In the genomic region with DNA sequence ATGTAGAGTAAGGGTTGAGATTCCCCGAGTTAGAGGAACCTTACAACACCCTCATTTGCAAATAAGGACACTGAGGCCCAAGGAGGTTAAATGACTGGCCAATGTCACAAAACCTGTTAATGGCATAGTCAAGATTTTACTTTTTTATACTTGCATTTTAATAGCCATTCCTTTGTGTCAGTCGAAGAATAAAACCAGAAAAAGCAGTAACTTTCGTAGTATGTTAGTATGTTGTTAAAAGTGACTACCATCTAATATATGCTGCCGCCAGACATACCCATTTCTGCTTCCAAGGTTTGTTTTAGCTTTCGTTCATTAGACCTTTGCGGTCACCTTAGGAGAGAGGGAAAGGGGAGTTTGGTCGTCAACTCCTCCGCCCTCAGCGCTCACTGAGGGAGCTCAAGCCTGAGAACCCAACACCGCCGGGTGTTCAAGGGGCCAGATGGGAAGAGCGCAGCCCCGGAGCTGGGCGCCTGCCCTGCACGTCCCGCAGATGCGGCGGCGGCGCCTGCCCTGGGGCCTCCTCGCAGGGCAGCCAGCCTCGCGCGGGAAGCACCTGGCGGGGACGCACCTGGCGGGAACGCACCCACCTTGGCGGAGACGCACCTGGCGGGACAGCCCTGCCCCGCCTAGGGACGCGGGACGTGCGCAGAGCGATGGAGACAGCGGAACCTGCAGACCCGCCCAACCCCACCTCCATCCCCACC, we compare ENCODE assay signal across 8 cellular contexts. TPM values are rescaled to one million over a fixed set of nuclear protein-coding genes. Genes with fewer than 3 reads are reported as not detected.
A peak's percentile ranks its signal among the peaks of the same experiment; 100 is the strongest.
DNase-seq lines count a peak whose midpoint lies in the region; ATAC-seq and TF ChIP-seq lines count a peak whose summit lies in the region.

No MANE protein-coding gene starts in this region.

- TF ChIP-seq CTCF in heart right ventricle (IDR thresholded peaks at IDR 0.05) (no peak), prostate gland (IDR thresholded peaks at IDR 0.05) (no peak)

- peak; percentile 15 to 16 for ATAC-seq in activated T-cell treated with anti-CD3 and anti-CD28 coated beads, Interleukin-2, amount 50 U/mL, for 4 hours
- ATAC-seq in activated T-helper 17 cell treated with anti-CD3 and anti-CD28 coated beads, Interleukin-2, amount 50 U/mL, for 72 hours (replicated peaks): peak; percentile 5
- ATAC-seq in heart right ventricle: peak in 7 of 8 donors; percentile 0 to 42 (median 3)

- H3K4me3 ChIP-seq in MG63 (peak overlapping the region; percentile 66), heart right ventricle (peak overlapping the region; percentile 59 to 93 (median 89)), prostate gland (peak overlapping the region; percentile 74 to 81)

- H3K36me3 Mint-ChIP-seq in activated T-cell treated with anti-CD3 and anti-CD28 coated beads, Interleukin-2, amount 50 U/mL, for 4 hours (ENCODE audit: insufficient read depth): peaks cover 9% of the 10 kb centered on the region
- H3K36me3 Mint-ChIP-seq in activated T-helper 17 cell treated with anti-CD3 and anti-CD28 coated beads, Interleukin-2, amount 50 U/mL, for 72 hours (ENCODE audit: low read depth): peaks cover 38% of the 10 kb centered on the region

- no peak for TF ChIP-seq POLR2A in prostate gland (IDR thresholded peaks at IDR 0.05)

- WGBS in heart right ventricle, 2 donors: 2% methylated on average over 39 of the region's 39 CpGs
- WGBS in prostate gland: 3% methylated on average over 33 of the region's 39 CpGs

- DNase-seq in activated T-cell treated with anti-CD3 and anti-CD28 coated beads, Interleukin-2, amount 50 U/mL, for 4 hours: no peak
- DNase-seq in activated T-cell treated with anti-CD3 and anti-CD28 coated beads, Interleukin-2, amount 50 U/mL, for 48 hours: no peak
- DNase-seq in HCEC 1CT (peak; percentile 24), MG63 (peak; percentile 39), heart right ventricle (peak in 1 of 2 donors; percentile 53), prostate gland (ENCODE audit: low spot score) (no peak)
- no peak for DNase-seq in stimulated activated CD4-positive, alpha-beta T cell treated with anti-CD3 and anti-CD28 coated beads, Interleukin-12 subunit alpha, Interleukin-12 subunit beta, amount 100 ng/mL, for 4 hours

- peaks cover 5 to 49% (median 35%) of the 10 kb centered on the region in 9 donors for H3K4me1 ChIP-seq in heart right ventricle
- H3K4me1 ChIP-seq in prostate gland (replicated peaks): peaks cover 4% of the 10 kb centered on the region

- H3K27me3 ChIP-seq in MG63: no peaks in the 10 kb centered on the region
- no peaks in the 10 kb centered on the region for H3K27me3 ChIP-seq in heart right ventricle
- H3K27me3 ChIP-seq in prostate gland (replicated peaks; ENCODE audit: insufficient read depth): no peaks in the 10 kb centered on the region

- peaks cover 41% of the 10 kb centered on the region for H3K4me1 Mint-ChIP-seq in activated T-cell treated with anti-CD3 and anti-CD28 coated beads, Interleukin-2, amount 50 U/mL, for 4 hours (ENCODE audit: low read depth)
- H3K4me1 Mint-ChIP-seq in activated T-helper 17 cell treated with anti-CD3 and anti-CD28 coated beads, Interleukin-2, amount 50 U/mL, for 72 hours: peaks cover 20% of the 10 kb centered on the region

- H3K36me3 ChIP-seq in MG63: peaks cover 10% of the 10 kb centered on the region
- peaks cover 0 to 2% (median 0%) of the 10 kb centered on the region in 9 donors for H3K36me3 ChIP-seq in heart right ventricle
- H3K36me3 ChIP-seq in prostate gland: no peaks in the 10 kb centered on the region

- H3K9me3 Mint-ChIP-seq in activated T-cell treated with anti-CD3 and anti-CD28 coated beads, Interleukin-2, amount 50 U/mL, for 4 hours: no peaks in the 10 kb centered on the region
- H3K9me3 Mint-ChIP-seq in activated T-helper 17 cell treated with anti-CD3 and anti-CD28 coated beads, Interleukin-2, amount 50 U/mL, for 72 hours: no peaks in the 10 kb centered on the region

- no peaks in the 10 kb centered on the region for H3K9me3 ChIP-seq in MG63
- H3K9me3 ChIP-seq in heart right ventricle: no peaks in the 10 kb centered on the region
- no peaks in the 10 kb centered on the region for H3K9me3 ChIP-seq in prostate gland

- H3K27ac ChIP-seq in heart right ventricle (peak overlapping the region; percentile 95 to 99 (median 97)), prostate gland (peak overlapping the region; percentile 94 to 96)

- H3K4me3 Mint-ChIP-seq in activated T-cell treated with anti-CD3 and anti-CD28 coated beads, Interleukin-2, amount 50 U/mL, for 4 hours: peak overlapping the region; percentile 92
- peak overlapping the region; percentile 80 for H3K4me3 Mint-ChIP-seq in activated T-helper 17 cell treated with anti-CD3 and anti-CD28 coated beads, Interleukin-2, amount 50 U/mL, for 72 hours

- intact Hi-C loops in heart right ventricle (cut with DNase I) (loop anchor here in 9 of 10 donors (1.0 to 10.0 kb wide), 18 partner anchors 44 to 318 kb away; a partner anchor contains a TSS), prostate gland (cut with DNase I) (loop anchor here (2.0 to 5.0 kb wide), 3 partner anchors 100 to 296 kb away; a partner anchor contains a TSS)

- H3K27me3 Mint-ChIP-seq in activated T-cell treated with anti-CD3 and anti-CD28 coated beads, Interleukin-2, amount 50 U/mL, for 4 hours (ENCODE audit: low read depth): no peaks in the 10 kb centered on the region
- H3K27me3 Mint-ChIP-seq in activated T-helper 17 cell treated with anti-CD3 and anti-CD28 coated beads, Interleukin-2, amount 50 U/mL, for 72 hours: no peaks in the 10 kb centered on the region

- H3K27ac Mint-ChIP-seq in activated T-helper 17 cell treated with anti-CD3 and anti-CD28 coated beads, Interleukin-2, amount 50 U/mL, for 72 hours: peak overlapping the region; percentile 83

RNA-seq across cellular contexts. Expression of a gene that starts 0.5 kb away (rescaled TPM):
- total RNA-seq in activated T-cell treated with anti-CD3 and anti-CD28 coated beads, Interleukin-2, amount 50 U/mL, for 4 hours: 10 to 100 TPM; 35.7 to 48.2 (median 44.6) TPM
- total RNA-seq in MG63 (2014; rRNA removed; shearing (Covaris generic); ENCODE audit: low replicate concordance): 33.1 and 65.5 TPM in 2 replicates
- total RNA-seq in activated T-helper 17 cell treated with anti-CD3 and anti-CD28 coated beads, Interleukin-2, amount 50 U/mL, for 72 hours: 10 to 100 TPM; 72.1 to 78.5 TPM
- total RNA-seq in heart right ventricle: 10 to 100 TPM; 37.6 to 57.5 (median 47.0) TPM
- 10 to 100 TPM; 22.3 to 27.6 TPM for polyA plus RNA-seq in heart right ventricle
- 10 to 100 TPM; 36.8 to 46.1 TPM for total RNA-seq in prostate gland

Comparison
In these comparisons a context has a peak if more than half of its experiments do, and no peak if none do; other contexts are left out.
1. DNase-seq: peak in HCEC 1CT (single experiment) and MG63 (single experiment); none in activated T-cell treated with anti-CD3 and anti-CD28 coated beads, Interleukin-2, amount 50 U/mL, for 4 hours (single experiment), activated T-cell treated with anti-CD3 and anti-CD28 coated beads, Interleukin-2, amount 50 U/mL, for 48 hours (0 of 2), prostate gland (single experiment) and stimulated activated CD4-positive, alpha-beta T cell treated with anti-CD3 and anti-CD28 coated beads, Interleukin-12 subunit alpha, Interleukin-12 subunit beta, amount 100 ng/mL, for 4 hours (single experiment).
2. Peak in every context shown above with its lines, with median percentiles within 50 percentile points of each other: ATAC-seq and H3K4me3 ChIP-seq.